25 cellular contexts compared by ENCODE assay signal in the genomic region with DNA sequence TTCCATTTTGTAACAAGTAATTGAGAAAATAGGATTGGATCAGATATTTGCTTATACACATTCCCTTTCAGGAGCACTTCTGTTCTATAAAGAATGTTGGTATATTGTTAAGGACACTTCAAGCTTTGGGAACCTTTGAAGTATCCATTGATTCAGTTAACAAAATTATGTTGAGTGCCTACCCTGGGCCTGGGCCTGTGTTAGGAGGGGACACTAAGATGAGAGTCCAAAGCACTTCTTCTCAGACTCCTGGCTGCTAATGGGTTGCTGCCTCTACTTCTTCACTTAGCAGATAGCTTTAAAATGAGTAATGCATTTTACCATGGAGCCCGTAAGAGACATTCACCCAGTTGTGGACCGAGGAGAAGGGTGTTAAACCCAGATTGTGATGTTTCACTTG. TPM values are rescaled to one million over a fixed set of nuclear protein-coding genes. Genes with fewer than 3 reads are reported as not detected.
DNase-seq lines count a peak whose midpoint lies in the region; FAIRE-seq and TF ChIP-seq lines count a peak whose summit lies in the region.
"Had no signal": no experiment of that assay in that cellular context is flagged by ENCODE, and none has a peak within 500 bp of the region (broad histone marks: within the 10 kb centered on the region; RNA-seq: fewer than 3 reads in every experiment).

No MANE protein-coding gene starts in this region.

- TF ChIP-seq CTCF in KMS-11 (conservative IDR thresholded peaks at IDR 0.05; ENCODE audit: low read depth, low read length), result no peak
- TF ChIP-seq CTCF in bronchial epithelial cell (IDR thresholded peaks at IDR 0.05; ENCODE audit: insufficient read depth, low read length, severe bottlenecking), result no peak
- TF ChIP-seq CTCF in thyroid gland (IDR thresholded peaks at IDR 0.05), result no peak
- no peak for TF ChIP-seq CTCF in neural progenitor cell (IDR thresholded peaks at IDR 0.05)

- H3K27ac ChIP-seq in KMS-11 (no peak overlapping the region), thyroid gland (peak overlapping the region in 2 of 3 donors; percentile 30 to 50), neural progenitor cell (no peak overlapping the region)
- H3K27ac ChIP-seq: hepatocyte had no signal

- WGBS in thyroid gland, 2 donors, result 53 to 59% methylated on average over 2 of the region's 2 CpGs

- intact Hi-C loops in thyroid gland (cut with DNase I), result no loop called here

- H3K4me3 ChIP-seq in KMS-11 (IDR thresholded peaks at IDR 0.05; ENCODE audit: insufficient read depth, low read depth, low read length) (no peak overlapping the region), bronchial epithelial cell (ENCODE audit: low read depth, low read length) (no peak overlapping the region), thyroid gland (replicated peaks in 1 of 3) (no peak overlapping the region), neural progenitor cell (no peak overlapping the region)
- H3K4me3 ChIP-seq: hepatocyte, K562, mucosa of descending colon, sigmoid colon had no signal

- peaks cover 39% of the 10 kb centered on the region for H3K4me1 Mint-ChIP-seq in activated naive CD4-positive, alpha-beta T cell treated with anti-CD3 and anti-CD28 coated beads, Interleukin-2, amount 10 ng/mL, durations not matched to agents 7 days and 5 days
- H3K4me1 Mint-ChIP-seq in neural progenitor cell, result no peaks in the 10 kb centered on the region

- no peaks in the 10 kb centered on the region for H3K36me3 ChIP-seq in KMS-11 (ENCODE audit: insufficient read depth)
- peaks cover 4% of the 10 kb centered on the region for H3K36me3 ChIP-seq in bronchial epithelial cell (ENCODE audit: control insufficient read depth, insufficient read depth, low read length)
- no peaks in the 10 kb centered on the region for H3K36me3 ChIP-seq in thyroid gland
- H3K36me3 ChIP-seq in neural progenitor cell, result no peaks in the 10 kb centered on the region

- H3K4me1 ChIP-seq in KMS-11 (ENCODE audit: low read depth, poor library complexity, severe bottlenecking) (peaks cover 24% of the 10 kb centered on the region), thyroid gland (peaks cover 25 to 45% of the 10 kb centered on the region in 2 donors), neural progenitor cell (no peaks in the 10 kb centered on the region)

- peaks cover 37% of the 10 kb centered on the region for H3K36me3 Mint-ChIP-seq in activated naive CD4-positive, alpha-beta T cell treated with anti-CD3 and anti-CD28 coated beads, Interleukin-2, amount 10 ng/mL, durations not matched to agents 7 days and 5 days
- H3K36me3 Mint-ChIP-seq in neural progenitor cell, result peaks cover 6% of the 10 kb centered on the region

- no peak overlapping the region for H2AFZ ChIP-seq in KMS-11 (ENCODE audit: low read depth)
- H2AFZ ChIP-seq in neural progenitor cell (replicated peaks), result no peak overlapping the region
- H2AFZ ChIP-seq: hepatocyte had no signal

- H3K4me2 ChIP-seq in KMS-11 (peak overlapping the region; percentile 7; the same call in 1 of the 2 replicates), neural progenitor cell (no peak overlapping the region)
- H3K4me2 ChIP-seq: hepatocyte had no signal

- H3K9me3 Mint-ChIP-seq in activated naive CD4-positive, alpha-beta T cell treated with anti-CD3 and anti-CD28 coated beads, Interleukin-2, amount 10 ng/mL, durations not matched to agents 7 days and 5 days, result no peaks in the 10 kb centered on the region
- no peaks in the 10 kb centered on the region for H3K9me3 Mint-ChIP-seq in neural progenitor cell
- H3K9me3 Mint-ChIP-seq: activated naive CD4-positive, alpha-beta T cell treated with anti-CD3 and anti-CD28 coated beads for 36 hours; CD4-positive, CD25-positive, alpha-beta regulatory T cell; immature natural killer cell had no signal

- FAIRE-seq in bronchial epithelial cell (lab: Jason Lieb, UNC), result no peak
- FAIRE-seq: frontal cortex, G401.6, K562 had no signal

- H3F3A ChIP-seq in neural progenitor cell (ENCODE audit: low read depth), result no peaks in the 10 kb centered on the region

- no peaks in the 10 kb centered on the region for H3K27me3 Mint-ChIP-seq in activated naive CD4-positive, alpha-beta T cell treated with anti-CD3 and anti-CD28 coated beads, Interleukin-2, amount 10 ng/mL, durations not matched to agents 7 days and 5 days
- H3K27me3 Mint-ChIP-seq in neural progenitor cell (ENCODE audit: insufficient read depth, low read depth), result peaks cover 2% of the 10 kb centered on the region
- H3K27me3 Mint-ChIP-seq: CD4-positive, CD25-positive, alpha-beta regulatory T cell; progenitor cell of endocrine pancreas had no signal

- H3K9me3 ChIP-seq in thyroid gland, result no peaks in the 10 kb centered on the region
- H3K9me3 ChIP-seq in neural progenitor cell (ENCODE audit: low read depth), result no peaks in the 10 kb centered on the region
- H3K9me3 ChIP-seq: mucosa of descending colon, sigmoid colon had no signal

- H3K9ac ChIP-seq in KMS-11, result no peak overlapping the region
- no peak overlapping the region for H3K9ac ChIP-seq in neural progenitor cell

- H4K20me1 ChIP-seq in KMS-11 (ENCODE audit: insufficient read depth) (no peaks in the 10 kb centered on the region), neural progenitor cell (ENCODE audit: low read depth) (peaks cover 16% of the 10 kb centered on the region)

- no peak for DNase-seq in activated naive CD4-positive, alpha-beta T cell treated with anti-CD3 and anti-CD28 coated beads, Interleukin-2, amount 10 ng/mL, durations not matched to agents 7 days and 5 days
- DNase-seq in activated naive CD4-positive, alpha-beta T cell treated with anti-CD3 and anti-CD28 coated beads, Interleukin-2, amount 50 U/mL, for 16 hours, result no peak
- peak; percentile 29 for DNase-seq in bronchial epithelial cell (ENCODE audit: low read depth)
- no peak for DNase-seq in thyroid gland
- DNase-seq in HK-2 (ENCODE audit: unreplicated experiment), result no peak
- no peak for DNase-seq in neural progenitor cell (ENCODE audit: low spot score)
- DNase-seq: activated naive CD4-positive, alpha-beta T cell treated with anti-CD3 and anti-CD28 coated beads for 36 hours; cerebellar nuclear complex; erythroblast; GOT3; immature natural killer cell; left ventricle myocardium superior; mucosa of descending colon; NCI-H1417 treated with DMSO at 0.1 percent for 48 hours; NCI-H748 treated with DMSO at 0.1 percent for 48 hours; SHP77; sigmoid colon; stimulated activated CD8-positive, alpha-beta memory T cell treated with anti-CD3 and anti-CD28 coated beads, Interleukin-4, amount 100 ng/mL, for 48 hours had no signal

- no peak overlapping the region for H3K4me3 Mint-ChIP-seq in activated naive CD4-positive, alpha-beta T cell treated with anti-CD3 and anti-CD28 coated beads, Interleukin-2, amount 10 ng/mL, durations not matched to agents 7 days and 5 days
- no peak overlapping the region for H3K4me3 Mint-ChIP-seq in neural progenitor cell
- H3K4me3 Mint-ChIP-seq: immature natural killer cell had no signal

- no peaks in the 10 kb centered on the region for H3K79me2 ChIP-seq in KMS-11 (ENCODE audit: insufficient read depth, low read depth)
- H3K79me2 ChIP-seq in neural progenitor cell (ENCODE audit: low read depth), result peaks cover 20% of the 10 kb centered on the region

- peak overlapping the region; percentile 22 for H3K27ac Mint-ChIP-seq in activated naive CD4-positive, alpha-beta T cell treated with anti-CD3 and anti-CD28 coated beads, Interleukin-2, amount 10 ng/mL, durations not matched to agents 7 days and 5 days
- no peak overlapping the region for H3K27ac Mint-ChIP-seq in neural progenitor cell
- H3K27ac Mint-ChIP-seq: activated naive CD4-positive, alpha-beta T cell treated with anti-CD3 and anti-CD28 coated beads for 36 hours; progenitor cell of endocrine pancreas had no signal

- CTCF ChIA-PET in activated naive CD4-positive, alpha-beta T cell treated with anti-CD3 and anti-CD28 coated beads, Interleukin-2, amount 10 ng/mL, durations not matched to agents 7 days and 5 days (lab: Charles Lee), result interaction anchor here (0.6 to 1.3 kb wide), 5 partner anchors 37 to 79 kb away, joined by 3 to 4 read pairs (median 3); no protein-coding TSS in a partner anchor

- no peak for TF ChIP-seq POLR2A in thyroid gland (IDR thresholded peaks at IDR 0.05)

- no peaks in the 10 kb centered on the region for H3K27me3 ChIP-seq in KMS-11 (ENCODE audit: insufficient read depth, low read depth)
- no peaks in the 10 kb centered on the region for H3K27me3 ChIP-seq in bronchial epithelial cell (ENCODE audit: control insufficient read depth, insufficient read depth, low read length)
- no peaks in the 10 kb centered on the region for H3K27me3 ChIP-seq in thyroid gland
- H3K27me3 ChIP-seq in neural progenitor cell, result no peaks in the 10 kb centered on the region
- H3K27me3 ChIP-seq: hepatocyte, sigmoid colon had no signal

RNA-seq across cellular contexts. Expression of gene PTPN1, which starts 40.3 kb away (rescaled TPM):
- total RNA-seq in bronchial epithelial cell (18.4 and 29.6 TPM in 2 replicates), thyroid gland (10 to 100 TPM; 20.5 to 28.8 (median 24.9) TPM), neural progenitor cell (ENCODE audit: low replicate concordance) (35.3 and 38.1 TPM in 2 replicates)

Comparison
In these comparisons a context has a peak if more than half of its experiments do, and no peak if none do; other contexts are left out.
1. H3K27ac ChIP-seq: peak in thyroid gland (2 of 3); none in KMS-11 (single experiment) and neural progenitor cell (single experiment).